In genomic region chr7:124914298-124914697, GRCh38 we compare ENCODE assay signal across 22 cellular contexts. TPM values are rescaled to one million over a fixed set of nuclear protein-coding genes. Genes with fewer than 3 reads are reported as not detected.
DNase-seq lines count a peak whose midpoint lies in the region; ATAC-seq lines count a peak whose summit lies in the region.
"Had no signal": no experiment of that assay in that cellular context is flagged by ENCODE, and none has a peak within 500 bp of the region (broad histone marks: within the 10 kb centered on the region; RNA-seq: fewer than 3 reads in every experiment).

No MANE protein-coding gene starts in this region.

- no peak overlapping the region for H3K4me3 Mint-ChIP-seq in T-helper 2 cell treated with Interferon-gamma antibody and Interleukin-4, amounts not matched to agents 5 μg/mL and 100 μg/mL, for 36 hours
- H3K4me3 Mint-ChIP-seq in activated T-helper 1 cell treated with anti-CD3 and anti-CD28 coated beads, Interleukin-12 subunit alpha, Interleukin-12 subunit beta, Interleukin-2, Interleukin-4 antibody, amounts not matched to agents 30 ng/mL and 10 ng/mL and 1 ng/mL, durations not matched to agents 14 hours and 24 hours and 36 hours = no peak overlapping the region
- H3K4me3 Mint-ChIP-seq: CD4-positive, alpha-beta memory T cell; H9; naive thymus-derived CD4-positive, alpha-beta T cell had no signal

- ATAC-seq in GM18861 (IDR thresholded peaks at IDR 0.05; ENCODE audit: unreplicated experiment) (peak; percentile 28), GM21390 (IDR thresholded peaks at IDR 0.05; ENCODE audit: unreplicated experiment) (peak; percentile 70), HG02852 (IDR thresholded peaks at IDR 0.05; ENCODE audit: unreplicated experiment) (peak; percentile 65), HG03558 (IDR thresholded peaks at IDR 0.05; ENCODE audit: extremely low read depth, unreplicated experiment) (peak; percentile 48)
- ATAC-seq: naive thymus-derived CD4-positive, alpha-beta T cell had no signal

- no peaks in the 10 kb centered on the region for H3K9me3 Mint-ChIP-seq in T-helper 2 cell treated with Interferon-gamma antibody and Interleukin-4, amounts not matched to agents 5 μg/mL and 100 μg/mL, for 36 hours
- no peaks in the 10 kb centered on the region for H3K9me3 Mint-ChIP-seq in activated T-helper 1 cell treated with anti-CD3 and anti-CD28 coated beads, Interleukin-12 subunit alpha, Interleukin-12 subunit beta, Interleukin-2, Interleukin-4 antibody, amounts not matched to agents 30 ng/mL and 10 ng/mL and 1 ng/mL, durations not matched to agents 14 hours and 24 hours and 36 hours
- H3K9me3 Mint-ChIP-seq: CD4-positive, alpha-beta memory T cell; H9; naive thymus-derived CD4-positive, alpha-beta T cell had no signal

- no peak for DNase-seq in NCI-H2081 treated with DMSO at 0.1 percent for 48 hours (lab: John Stamatoyannopoulos, UW)
- DNase-seq in T-helper 2 cell treated with Interferon-gamma antibody and Interleukin-4, amounts not matched to agents 5 μg/mL and 100 μg/mL, for 36 hours (ENCODE audit: low spot score) = no peak
- no peak for DNase-seq in activated T-helper 1 cell treated with anti-CD3 and anti-CD28 coated beads, Interleukin-12 subunit alpha, Interleukin-12 subunit beta, Interleukin-2, Interleukin-4 antibody, amounts not matched to agents 30 ng/mL and 10 ng/mL and 1 ng/mL, durations not matched to agents 14 hours and 24 hours and 36 hours (ENCODE audit: low spot score)
- no peak for DNase-seq in HK-2 (ENCODE audit: unreplicated experiment)
- DNase-seq: activated CD8-positive, alpha-beta memory T cell treated with anti-CD3 and anti-CD28 coated beads, Interleukin-2, amount 50 U/mL, for 48 hours; activated gamma-delta T cell treated with Interleukin-2 at 50 U/mL for 16 hours; aorta; CD4-positive, alpha-beta memory T cell; cerebellar nuclear complex; effector memory CD4-positive, alpha-beta T cell; EL; H9; naive thymus-derived CD4-positive, alpha-beta T cell; NCI-H1436; SK-N-SH; stimulated activated CD4-positive, alpha-beta T cell treated with anti-CD3 and anti-CD28 coated beads, Interleukin-4, amount 100 ng/mL, for 24 hours; substantia nigra; uterus had no signal

- intact Hi-C loops in activated T-helper 1 cell treated with anti-CD3 and anti-CD28 coated beads, Interleukin-12 subunit alpha, Interleukin-12 subunit beta, Interleukin-2, Interleukin-4 antibody, amounts not matched to agents 30 ng/mL and 10 ng/mL and 1 ng/mL, durations not matched to agents 14 hours and 24 hours and 36 hours (cut with micrococcal nuclease) = no loop called here

- H3K27me3 Mint-ChIP-seq in T-helper 2 cell treated with Interferon-gamma antibody and Interleukin-4, amounts not matched to agents 5 μg/mL and 100 μg/mL, for 36 hours (ENCODE audit: low read depth) = no peaks in the 10 kb centered on the region
- no peaks in the 10 kb centered on the region for H3K27me3 Mint-ChIP-seq in activated T-helper 1 cell treated with anti-CD3 and anti-CD28 coated beads, Interleukin-12 subunit alpha, Interleukin-12 subunit beta, Interleukin-2, Interleukin-4 antibody, amounts not matched to agents 30 ng/mL and 10 ng/mL and 1 ng/mL, durations not matched to agents 14 hours and 24 hours and 36 hours (ENCODE audit: insufficient read depth)
- H3K27me3 Mint-ChIP-seq: CD4-positive, alpha-beta memory T cell; naive thymus-derived CD4-positive, alpha-beta T cell had no signal

- peaks cover 5% of the 10 kb centered on the region for H3K4me1 Mint-ChIP-seq in T-helper 2 cell treated with Interferon-gamma antibody and Interleukin-4, amounts not matched to agents 5 μg/mL and 100 μg/mL, for 36 hours (ENCODE audit: low read depth)
- peaks cover 12% of the 10 kb centered on the region for H3K4me1 Mint-ChIP-seq in activated T-helper 1 cell treated with anti-CD3 and anti-CD28 coated beads, Interleukin-12 subunit alpha, Interleukin-12 subunit beta, Interleukin-2, Interleukin-4 antibody, amounts not matched to agents 30 ng/mL and 10 ng/mL and 1 ng/mL, durations not matched to agents 14 hours and 24 hours and 36 hours (ENCODE audit: low read depth)

- peaks cover 7% of the 10 kb centered on the region for H3K36me3 Mint-ChIP-seq in T-helper 2 cell treated with Interferon-gamma antibody and Interleukin-4, amounts not matched to agents 5 μg/mL and 100 μg/mL, for 36 hours (ENCODE audit: low read depth)
- peaks cover 9% of the 10 kb centered on the region for H3K36me3 Mint-ChIP-seq in activated T-helper 1 cell treated with anti-CD3 and anti-CD28 coated beads, Interleukin-12 subunit alpha, Interleukin-12 subunit beta, Interleukin-2, Interleukin-4 antibody, amounts not matched to agents 30 ng/mL and 10 ng/mL and 1 ng/mL, durations not matched to agents 14 hours and 24 hours and 36 hours (ENCODE audit: low read depth)

- H3K27ac Mint-ChIP-seq in T-helper 2 cell treated with Interferon-gamma antibody and Interleukin-4, amounts not matched to agents 5 μg/mL and 100 μg/mL, for 36 hours = no peak overlapping the region
- no peak overlapping the region for H3K27ac Mint-ChIP-seq in activated T-helper 1 cell treated with anti-CD3 and anti-CD28 coated beads, Interleukin-12 subunit alpha, Interleukin-12 subunit beta, Interleukin-2, Interleukin-4 antibody, amounts not matched to agents 30 ng/mL and 10 ng/mL and 1 ng/mL, durations not matched to agents 14 hours and 24 hours and 36 hours
- H3K27ac Mint-ChIP-seq: CD4-positive, alpha-beta memory T cell; H9 had no signal

RNA-seq across cellular contexts. Expression of gene POT1, which starts 15.3 kb away (rescaled TPM):
- 27.1 and 31.1 TPM in 2 replicates for total RNA-seq in activated T-helper 1 cell treated with anti-CD3 and anti-CD28 coated beads, Interleukin-12 subunit alpha, Interleukin-12 subunit beta, Interleukin-2, Interleukin-4 antibody, amounts not matched to agents 30 ng/mL and 10 ng/mL and 1 ng/mL, durations not matched to agents 14 hours and 24 hours and 36 hours
